ENCODE assay signal across 33 cellular contexts in genomic region chr1:189669846-189670245, GRCh38.
DNase-seq lines count a peak whose midpoint lies in the region; ATAC-seq and TF ChIP-seq lines count a peak whose summit lies in the region.
"Had no signal": no experiment of that assay in that cellular context is flagged by ENCODE, and none has a peak within 500 bp of the region (broad histone marks: within the 10 kb centered on the region; RNA-seq: fewer than 3 reads in every experiment).

No MANE protein-coding gene starts in this region.

- H3K9ac ChIP-seq in SK-N-SH = no peak overlapping the region
- H3K9ac ChIP-seq: BLaER1 treated with 17β-estradiol and CSF1 and Interleukin-3, amounts not matched to agents 10 nM and 100 nM had no signal

- CTCF ChIA-PET in SK-N-SH (lab: Yijun Ruan, JAX) = interaction anchor here (1.5 kb wide), 1 partner anchor 9 kb away, joined by 4 read pairs; no protein-coding TSS in a partner anchor
- CTCF ChIA-PET in CD4-positive, alpha-beta T cell (lab: Charles Lee) = interaction anchor here (0.6 kb wide), 1 partner anchor 97 kb away, joined by 3 read pairs; no protein-coding TSS in a partner anchor

- H3K9me3 Mint-ChIP-seq in CD4-positive, alpha-beta T cell = peaks cover 3% of the 10 kb centered on the region
- peaks cover 12 to 22% of the 10 kb centered on the region in 2 donors for H3K9me3 Mint-ChIP-seq in effector memory CD8-positive, alpha-beta T cell

- no peaks in the 10 kb centered on the region for H3K9me2 ChIP-seq in SK-N-SH

- intact Hi-C loops in CD4-positive, alpha-beta T cell (cut with DNase I, micrococcal nuclease) = no loop called here

- no peaks in the 10 kb centered on the region for H3F3A ChIP-seq in SK-N-SH (replicated peaks; ENCODE audit: insufficient read depth)

- TF ChIP-seq RAD21 in SK-N-SH (IDR thresholded peaks at IDR 0.05; ENCODE audit: low read length) = no peak

- H3K4me1 ChIP-seq in SK-N-SH (ENCODE audit: control insufficient read depth in 1 of 2, insufficient read depth in 2 of 2, low read depth in 1 of 2, low read length in 1 of 2) = no peaks in the 10 kb centered on the region; a peak in 1 of 4 replicates
- H3K4me1 ChIP-seq: BLaER1 treated with 17β-estradiol and CSF1 and Interleukin-3, amounts not matched to agents 10 nM and 100 nM; Caco-2; left lung; SJCRH30; upper lobe of right lung had no signal

- H3K4me3 ChIP-seq in SK-N-SH (ENCODE audit: low read depth in 2 of 2, low read length in 1 of 2) = no peak overlapping the region
- no peak overlapping the region for H3K4me3 ChIP-seq in cardiac fibroblast (replicated peaks in 1 of 2; ENCODE audit: low read depth in 2 of 2, low read length in 2 of 2)
- no peak overlapping the region for H3K4me3 ChIP-seq in H7 (ENCODE audit: insufficient read depth, low read depth, low read length)
- H3K4me3 ChIP-seq: BLaER1 treated with 17β-estradiol and CSF1 and Interleukin-3, amounts not matched to agents 10 nM and 100 nM; dorsolateral prefrontal cortex; GM12878; left lung; SJCRH30; upper lobe of right lung had no signal

- no peak for TF ChIP-seq CTCF in SK-N-SH (IDR thresholded peaks at IDR 0.05)
- no peak for TF ChIP-seq CTCF in cardiac fibroblast (IDR thresholded peaks at IDR 0.05; ENCODE audit: low read depth, low read length)
- no peak for TF ChIP-seq CTCF in CD4-positive, alpha-beta T cell (IDR thresholded peaks at IDR 0.05)

- H3K27ac Mint-ChIP-seq in CD4-positive, alpha-beta T cell = no peak overlapping the region
- H3K27ac Mint-ChIP-seq in effector memory CD8-positive, alpha-beta T cell = no peak overlapping the region
- H3K27ac Mint-ChIP-seq: IgD-negative memory B cell, immature natural killer cell had no signal

- H3K36me3 Mint-ChIP-seq in CD4-positive, alpha-beta T cell (ENCODE audit: low read depth) = no peaks in the 10 kb centered on the region
- H3K36me3 Mint-ChIP-seq in effector memory CD8-positive, alpha-beta T cell (ENCODE audit: insufficient read depth) = no peaks in the 10 kb centered on the region
- H3K36me3 Mint-ChIP-seq: IgD-negative memory B cell had no signal

- H3K27me3 ChIP-seq in SK-N-SH (ENCODE audit: insufficient read depth) = no peaks in the 10 kb centered on the region
- no peaks in the 10 kb centered on the region for H3K27me3 ChIP-seq in CD4-positive, alpha-beta T cell (ENCODE audit: control insufficient read depth, insufficient read depth, low read length)
- no peaks in the 10 kb centered on the region for H3K27me3 ChIP-seq in H7 (ENCODE audit: control insufficient read depth, insufficient read depth, low read length)
- H3K27me3 ChIP-seq: BLaER1 treated with 17β-estradiol and CSF1 and Interleukin-3, amounts not matched to agents 10 nM and 100 nM; left lung; SJCRH30; upper lobe of right lung had no signal

- no peak for TF ChIP-seq EP300 in SK-N-SH (IDR thresholded peaks at IDR 0.05; ENCODE audit: borderline replicate concordance in 1 of 2, low read depth in 1 of 2, low read length in 1 of 2)

- no peaks in the 10 kb centered on the region for H4K20me1 ChIP-seq in SK-N-SH (ENCODE audit: insufficient read depth)
- H4K20me1 ChIP-seq: BLaER1 treated with 17β-estradiol and CSF1 and Interleukin-3, amounts not matched to agents 10 nM and 100 nM had no signal

- no peak for ATAC-seq in CD4-positive, alpha-beta T cell (ENCODE audit: poor library complexity)
- ATAC-seq in HG03432 (IDR thresholded peaks at IDR 0.05; ENCODE audit: unreplicated experiment) = no peak
- no peak for ATAC-seq in effector memory CD8-positive, alpha-beta T cell (replicated peaks)
- ATAC-seq: activated T-cell treated with anti-CD3 and anti-CD28 coated beads, Interleukin-2, amount 50 U/mL, for 4 hours; GM12878; left lung; upper lobe of right lung had no signal

- no peaks in the 10 kb centered on the region for H3K9me3 ChIP-seq in SK-N-SH
- H3K9me3 ChIP-seq in CD4-positive, alpha-beta T cell (ENCODE audit: control insufficient read depth, low read length) = peaks cover 5% of the 10 kb centered on the region
- H3K9me3 ChIP-seq: BLaER1 treated with 17β-estradiol and CSF1 and Interleukin-3, amounts not matched to agents 10 nM and 100 nM; Caco-2; left lung; SJCRH30; upper lobe of right lung had no signal

- H3K4me1 Mint-ChIP-seq in CD4-positive, alpha-beta T cell (ENCODE audit: low read depth) = no peaks in the 10 kb centered on the region
- H3K4me1 Mint-ChIP-seq in effector memory CD8-positive, alpha-beta T cell (ENCODE audit: low read depth in 2 of 2) = no peaks in the 10 kb centered on the region
- H3K4me1 Mint-ChIP-seq: IgD-negative memory B cell, immature natural killer cell had no signal

- 70% methylated on average over 2 of the region's 2 CpGs for WGBS in SK-N-SH (ENCODE audit: low lambda C conversion rate)

- H3K27me3 Mint-ChIP-seq in CD4-positive, alpha-beta T cell = no peaks in the 10 kb centered on the region
- H3K27me3 Mint-ChIP-seq in effector memory CD8-positive, alpha-beta T cell = no peaks in the 10 kb centered on the region
- H3K27me3 Mint-ChIP-seq: IgD-negative memory B cell had no signal

- DNase-seq in HK-2 (ENCODE audit: unreplicated experiment) = peak; percentile 20
- DNase-seq in SK-N-SH = no peak
- DNase-seq in cardiac fibroblast (ENCODE audit: low read depth in 2 of 2) = peak; percentile 2 to 34
- peak; percentile 23 for DNase-seq in renal cortical epithelial cell (ENCODE audit: low read depth)
- DNase-seq in CD4-positive, alpha-beta T cell = no peak
- no peak for DNase-seq in H7
- no peak for DNase-seq in effector memory CD8-positive, alpha-beta T cell
- DNase-seq: activated CD4-positive, alpha-beta T cell treated with anti-CD3 and anti-CD28 coated beads for 48 hours; activated naive CD4-positive, alpha-beta T cell treated with Interleukin-2 at 50 U/mL for 16 hours; activated T-cell treated with anti-CD3 and anti-CD28 coated beads, Interleukin-2, amount 50 U/mL, for 4 hours; amygdala; Caco-2; central memory CD4-positive, alpha-beta T cell; DMS79; dorsolateral prefrontal cortex; foreskin melanocyte; hippocampal formation; immature natural killer cell; left lung; mesendoderm; NCI-H1417 treated with DMSO at 0.1 percent for 48 hours; NCI-H2081 treated with DMSO at 0.1 percent for 48 hours; NCI-H446; nucleus accumbens; SJCRH30; small intestine; stimulated activated CD4-positive, alpha-beta T cell treated with anti-CD3 and anti-CD28 coated beads, Interleukin-1b, Interleukin-23, amount 100 ng/mL, for 48 hours; T-helper 1 cell; upper lobe of right lung had no signal

- H3K36me3 ChIP-seq in SK-N-SH (replicated peaks in 1 of 2; ENCODE audit: control insufficient read depth in 1 of 2, insufficient read depth in 2 of 2, low read length in 1 of 2) (no peaks in the 10 kb centered on the region), H7 (replicated peaks; ENCODE audit: control insufficient read depth, insufficient read depth, low read length) (no peaks in the 10 kb centered on the region)
- H3K36me3 ChIP-seq: BLaER1 treated with 17β-estradiol and CSF1 and Interleukin-3, amounts not matched to agents 10 nM and 100 nM; left lung; SJCRH30; upper lobe of right lung had no signal

- H2AFZ ChIP-seq in SK-N-SH (ENCODE audit: low read depth) = no peak overlapping the region

- no peak overlapping the region for H3K4me3 Mint-ChIP-seq in CD4-positive, alpha-beta T cell
- H3K4me3 Mint-ChIP-seq in effector memory CD8-positive, alpha-beta T cell = no peak overlapping the region
- H3K4me3 Mint-ChIP-seq: activated T-cell treated with anti-CD3 and anti-CD28 coated beads, Interleukin-2, amount 50 U/mL, for 4 hours; IgD-negative memory B cell; immature natural killer cell had no signal

- H3K27ac ChIP-seq in SK-N-SH (ENCODE audit: low read depth in 2 of 2, low read length in 1 of 2) = no peak overlapping the region
- H3K27ac ChIP-seq in CD4-positive, alpha-beta T cell (ENCODE audit: low read depth, low read length) = no peak overlapping the region
- H3K27ac ChIP-seq: BLaER1 treated with 17β-estradiol and CSF1 and Interleukin-3, amounts not matched to agents 10 nM and 100 nM; dorsolateral prefrontal cortex; left lung; SJCRH30; upper lobe of right lung had no signal

- no peak overlapping the region for H3K4me2 ChIP-seq in SK-N-SH
- H3K4me2 ChIP-seq: BLaER1 treated with 17β-estradiol and CSF1 and Interleukin-3, amounts not matched to agents 10 nM and 100 nM had no signal

- POLR2A ChIA-PET in SK-N-SH (lab: Yijun Ruan, JAX) = no interaction called here
- POLR2A ChIA-PET in CD4-positive, alpha-beta T cell (lab: Charles Lee) = no interaction called here

- H3K79me2 ChIP-seq in SK-N-SH (ENCODE audit: insufficient read depth) = no peaks in the 10 kb centered on the region

TF ChIP-seq in SK-N-SH, 30 proteins besides CTCF, POLR2A, EP300 and RAD21 (continues in another document):
- TF ChIP-seq USF2 (IDR thresholded peaks at IDR 0.05; ENCODE audit: borderline replicate concordance, low read depth, low read length) = no peak
- TF ChIP-seq TAF1 (IDR thresholded peaks at IDR 0.05; ENCODE audit: borderline replicate concordance, low read depth, low read length) = no peak
- no peak for TF ChIP-seq FOXJ3 (CRISPR knock-in tag; IDR thresholded peaks at IDR 0.05)
- peak; percentile 41; the same call in 1 of the 2 replicates for TF ChIP-seq FOSL2 (IDR thresholded peaks at IDR 0.05; ENCODE audit: borderline replicate concordance, low read depth)
- TF ChIP-seq JUND (IDR thresholded peaks at IDR 0.05) = peak; percentile 39; the same call in 1 of the 2 replicates
- no peak for TF ChIP-seq ZBTB33 (IDR thresholded peaks at IDR 0.05; ENCODE audit: borderline replicate concordance, low read depth)
- no peak for TF ChIP-seq NRF1 (IDR thresholded peaks at IDR 0.05; ENCODE audit: low read depth, low read length)
- TF ChIP-seq SMC3 (IDR thresholded peaks at IDR 0.05; ENCODE audit: low read depth, low read length) = no peak

Comparison
In these comparisons a context has a peak if more than half of its experiments do, and no peak if none do; other contexts are left out.
1. DNase-seq: peak in HK-2 (single experiment), cardiac fibroblast (2 of 2) and renal cortical epithelial cell (single experiment); none in SK-N-SH (single experiment), CD4-positive, alpha-beta T cell (0 of 10), H7 (single experiment) and effector memory CD8-positive, alpha-beta T cell (0 of 3).